ENCODE assay signal across 1 cellular context in the genomic region with DNA sequence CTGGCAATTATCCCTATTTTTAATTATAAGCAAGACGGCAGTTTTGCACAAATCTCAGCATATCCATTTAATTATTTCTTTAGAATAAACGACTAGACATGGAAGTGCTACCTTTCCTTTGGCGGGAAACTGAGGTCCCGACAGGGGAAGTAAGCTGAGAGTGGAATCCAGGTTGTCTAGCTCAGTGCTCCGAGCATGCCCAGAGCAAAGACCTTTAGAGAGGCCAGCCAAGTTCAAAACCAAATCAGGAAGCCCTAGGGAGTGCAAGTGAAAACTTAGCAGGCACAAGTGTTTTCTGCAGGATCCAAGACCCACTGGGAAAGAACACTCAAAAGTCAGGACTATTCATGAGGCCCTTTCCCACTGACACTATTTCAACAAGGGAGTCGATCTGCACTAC.
TF ChIP-seq lines count a peak whose summit lies in the region.

No MANE protein-coding gene starts in this region.

TF ChIP-seq in GM23338, 12 proteins besides CTCF, POLR2A, EP300 and RAD21:
- TF ChIP-seq, protein P1, sequence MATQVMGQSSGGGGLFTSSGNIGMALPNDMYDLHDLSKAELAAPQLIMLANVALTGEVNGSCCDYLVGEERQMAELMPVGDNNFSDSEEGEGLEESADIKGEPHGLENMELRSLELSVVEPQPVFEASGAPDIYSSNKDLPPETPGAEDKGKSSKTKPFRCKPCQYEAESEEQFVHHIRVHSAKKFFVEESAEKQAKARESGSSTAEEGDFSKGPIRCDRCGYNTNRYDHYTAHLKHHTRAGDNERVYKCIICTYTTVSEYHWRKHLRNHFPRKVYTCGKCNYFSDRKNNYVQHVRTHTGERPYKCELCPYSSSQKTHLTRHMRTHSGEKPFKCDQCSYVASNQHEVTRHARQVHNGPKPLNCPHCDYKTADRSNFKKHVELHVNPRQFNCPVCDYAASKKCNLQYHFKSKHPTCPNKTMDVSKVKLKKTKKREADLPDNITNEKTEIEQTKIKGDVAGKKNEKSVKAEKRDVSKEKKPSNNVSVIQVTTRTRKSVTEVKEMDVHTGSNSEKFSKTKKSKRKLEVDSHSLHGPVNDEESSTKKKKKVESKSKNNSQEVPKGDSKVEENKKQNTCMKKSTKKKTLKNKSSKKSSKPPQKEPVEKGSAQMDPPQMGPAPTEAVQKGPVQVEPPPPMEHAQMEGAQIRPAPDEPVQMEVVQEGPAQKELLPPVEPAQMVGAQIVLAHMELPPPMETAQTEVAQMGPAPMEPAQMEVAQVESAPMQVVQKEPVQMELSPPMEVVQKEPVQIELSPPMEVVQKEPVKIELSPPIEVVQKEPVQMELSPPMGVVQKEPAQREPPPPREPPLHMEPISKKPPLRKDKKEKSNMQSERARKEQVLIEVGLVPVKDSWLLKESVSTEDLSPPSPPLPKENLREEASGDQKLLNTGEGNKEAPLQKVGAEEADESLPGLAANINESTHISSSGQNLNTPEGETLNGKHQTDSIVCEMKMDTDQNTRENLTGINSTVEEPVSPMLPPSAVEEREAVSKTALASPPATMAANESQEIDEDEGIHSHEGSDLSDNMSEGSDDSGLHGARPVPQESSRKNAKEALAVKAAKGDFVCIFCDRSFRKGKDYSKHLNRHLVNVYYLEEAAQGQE (IDR thresholded peaks at IDR 0.05; ENCODE audit: unreplicated experiment), result no peak
- no peak for TF ChIP-seq NANOG (IDR thresholded peaks at IDR 0.05; ENCODE audit: borderline replicate concordance)
- TF ChIP-seq, protein P2, sequence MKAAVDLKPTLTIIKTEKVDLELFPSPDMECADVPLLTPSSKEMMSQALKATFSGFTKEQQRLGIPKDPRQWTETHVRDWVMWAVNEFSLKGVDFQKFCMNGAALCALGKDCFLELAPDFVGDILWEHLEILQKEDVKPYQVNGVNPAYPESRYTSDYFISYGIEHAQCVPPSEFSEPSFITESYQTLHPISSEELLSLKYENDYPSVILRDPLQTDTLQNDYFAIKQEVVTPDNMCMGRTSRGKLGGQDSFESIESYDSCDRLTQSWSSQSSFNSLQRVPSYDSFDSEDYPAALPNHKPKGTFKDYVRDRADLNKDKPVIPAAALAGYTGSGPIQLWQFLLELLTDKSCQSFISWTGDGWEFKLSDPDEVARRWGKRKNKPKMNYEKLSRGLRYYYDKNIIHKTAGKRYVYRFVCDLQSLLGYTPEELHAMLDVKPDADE (IDR thresholded peaks at IDR 0.05), result no peak
- TF ChIP-seq, protein P3, sequence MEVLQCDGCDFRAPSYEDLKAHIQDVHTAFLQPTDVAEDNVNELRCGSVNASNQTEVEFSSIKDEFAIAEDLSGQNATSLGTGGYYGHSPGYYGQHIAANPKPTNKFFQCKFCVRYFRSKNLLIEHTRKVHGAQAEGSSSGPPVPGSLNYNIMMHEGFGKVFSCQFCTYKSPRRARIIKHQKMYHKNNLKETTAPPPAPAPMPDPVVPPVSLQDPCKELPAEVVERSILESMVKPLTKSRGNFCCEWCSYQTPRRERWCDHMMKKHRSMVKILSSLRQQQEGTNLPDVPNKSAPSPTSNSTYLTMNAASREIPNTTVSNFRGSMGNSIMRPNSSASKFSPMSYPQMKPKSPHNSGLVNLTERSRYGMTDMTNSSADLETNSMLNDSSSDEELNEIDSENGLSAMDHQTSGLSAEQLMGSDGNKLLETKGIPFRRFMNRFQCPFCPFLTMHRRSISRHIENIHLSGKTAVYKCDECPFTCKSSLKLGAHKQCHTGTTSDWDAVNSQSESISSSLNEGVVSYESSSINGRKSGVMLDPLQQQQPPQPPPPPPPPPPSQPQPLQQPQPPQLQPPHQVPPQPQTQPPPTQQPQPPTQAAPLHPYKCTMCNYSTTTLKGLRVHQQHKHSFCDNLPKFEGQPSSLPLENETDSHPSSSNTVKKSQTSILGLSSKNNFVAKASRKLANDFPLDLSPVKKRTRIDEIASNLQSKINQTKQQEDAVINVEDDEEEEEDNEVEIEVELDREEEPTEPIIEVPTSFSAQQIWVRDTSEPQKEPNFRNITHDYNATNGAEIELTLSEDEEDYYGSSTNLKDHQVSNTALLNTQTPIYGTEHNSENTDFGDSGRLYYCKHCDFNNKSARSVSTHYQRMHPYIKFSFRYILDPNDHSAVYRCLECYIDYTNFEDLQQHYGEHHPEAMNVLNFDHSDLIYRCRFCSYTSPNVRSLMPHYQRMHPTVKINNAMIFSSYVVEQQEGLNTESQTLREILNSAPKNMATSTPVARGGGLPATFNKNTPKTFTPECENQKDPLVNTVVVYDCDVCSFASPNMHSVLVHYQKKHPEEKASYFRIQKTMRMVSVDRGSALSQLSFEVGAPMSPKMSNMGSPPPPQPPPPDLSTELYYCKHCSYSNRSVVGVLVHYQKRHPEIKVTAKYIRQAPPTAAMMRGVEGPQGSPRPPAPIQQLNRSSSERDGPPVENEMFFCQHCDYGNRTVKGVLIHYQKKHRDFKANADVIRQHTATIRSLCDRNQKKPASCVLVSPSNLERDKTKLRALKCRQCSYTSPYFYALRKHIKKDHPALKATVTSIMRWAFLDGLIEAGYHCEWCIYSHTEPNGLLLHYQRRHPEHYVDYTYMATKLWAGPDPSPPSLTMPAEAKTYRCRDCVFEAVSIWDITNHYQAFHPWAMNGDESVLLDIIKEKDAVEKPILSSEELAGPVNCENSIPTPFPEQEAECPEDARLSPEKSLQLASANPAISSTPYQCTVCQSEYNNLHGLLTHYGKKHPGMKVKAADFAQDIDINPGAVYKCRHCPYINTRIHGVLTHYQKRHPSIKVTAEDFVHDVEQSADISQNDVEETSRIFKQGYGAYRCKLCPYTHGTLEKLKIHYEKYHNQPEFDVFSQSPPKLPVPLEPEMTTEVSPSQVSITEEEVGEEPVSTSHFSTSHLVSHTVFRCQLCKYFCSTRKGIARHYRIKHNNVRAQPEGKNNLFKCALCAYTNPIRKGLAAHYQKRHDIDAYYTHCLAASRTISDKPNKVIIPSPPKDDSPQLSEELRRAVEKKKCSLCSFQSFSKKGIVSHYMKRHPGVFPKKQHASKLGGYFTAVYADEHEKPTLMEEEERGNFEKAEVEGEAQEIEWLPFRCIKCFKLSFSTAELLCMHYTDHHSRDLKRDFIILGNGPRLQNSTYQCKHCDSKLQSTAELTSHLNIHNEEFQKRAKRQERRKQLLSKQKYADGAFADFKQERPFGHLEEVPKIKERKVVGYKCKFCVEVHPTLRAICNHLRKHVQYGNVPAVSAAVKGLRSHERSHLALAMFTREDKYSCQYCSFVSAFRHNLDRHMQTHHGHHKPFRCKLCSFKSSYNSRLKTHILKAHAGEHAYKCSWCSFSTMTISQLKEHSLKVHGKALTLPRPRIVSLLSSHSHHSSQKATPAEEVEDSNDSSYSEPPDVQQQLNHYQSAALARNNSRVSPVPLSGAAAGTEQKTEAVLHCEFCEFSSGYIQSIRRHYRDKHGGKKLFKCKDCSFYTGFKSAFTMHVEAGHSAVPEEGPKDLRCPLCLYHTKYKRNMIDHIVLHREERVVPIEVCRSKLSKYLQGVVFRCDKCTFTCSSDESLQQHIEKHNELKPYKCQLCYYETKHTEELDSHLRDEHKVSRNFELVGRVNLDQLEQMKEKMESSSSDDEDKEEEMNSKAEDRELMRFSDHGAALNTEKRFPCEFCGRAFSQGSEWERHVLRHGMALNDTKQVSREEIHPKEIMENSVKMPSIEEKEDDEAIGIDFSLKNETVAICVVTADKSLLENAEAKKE (CRISPR knock-in tag; IDR thresholded peaks at IDR 0.05), result no peak
- no peak for TF ChIP-seq ZNF114 (CRISPR knock-in tag; IDR thresholded peaks at IDR 0.05)
- TF ChIP-seq STAT1 (IDR thresholded peaks at IDR 0.05; ENCODE audit: unreplicated experiment), result no peak
